In the genomic region with DNA sequence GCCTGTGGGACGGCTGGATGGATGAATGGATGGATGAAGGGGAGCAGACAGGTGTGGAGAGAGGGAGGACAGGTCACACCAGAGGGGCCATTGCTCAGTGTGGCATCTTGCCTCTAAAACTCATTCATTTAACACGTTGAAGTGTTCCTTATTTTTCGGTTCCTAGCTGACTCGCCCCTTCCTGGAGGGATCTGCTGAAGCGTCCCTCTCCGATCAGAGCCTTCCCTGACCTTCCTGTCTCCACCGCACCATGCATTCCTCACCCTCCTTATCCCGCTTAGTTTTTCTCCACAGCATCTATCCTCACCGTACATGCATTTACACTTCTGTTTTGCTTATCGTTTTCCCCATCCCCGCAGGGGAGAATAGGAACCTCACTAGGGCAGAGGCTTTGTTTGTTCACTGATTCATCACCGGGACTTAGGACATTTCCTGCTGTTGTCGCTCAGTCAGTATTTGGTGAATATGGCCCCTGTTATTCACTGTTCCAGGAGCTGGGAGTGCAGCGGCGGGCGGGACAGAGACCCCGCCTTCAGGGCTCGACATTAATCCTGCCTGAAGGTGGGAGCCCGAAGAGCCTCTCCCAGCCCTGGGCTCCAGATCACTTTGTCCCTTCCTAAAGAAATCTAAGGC, we compare ENCODE assay signal across 7 cellular contexts.
DNase-seq lines count a peak whose midpoint lies in the region; ATAC-seq and TF ChIP-seq lines count a peak whose summit lies in the region.

No MANE protein-coding gene starts in this region.

- peak overlapping the region; percentile 63; the same call in 1 of the 2 replicates for H3K9ac ChIP-seq in OCI-LY1 (ENCODE audit: low read length)
- H3K9ac ChIP-seq in mucosa of stomach (ENCODE audit: low read length) = peak overlapping the region; percentile 94

- no peaks in the 10 kb centered on the region for H3K36me3 ChIP-seq in OCI-LY1 (ENCODE audit: insufficient read depth, low read length)
- no peaks in the 10 kb centered on the region for H3K36me3 ChIP-seq in mucosa of stomach (ENCODE audit: control insufficient read depth, insufficient read depth, low read length)

- peak overlapping the region; percentile 68 for H3K4me2 ChIP-seq in OCI-LY1 (ENCODE audit: low read length)

- H4K20me1 ChIP-seq in OCI-LY1 (ENCODE audit: insufficient read depth, low read length) = no peaks in the 10 kb centered on the region

- H3K4me3 ChIP-seq in OCI-LY1 (ENCODE audit: low read depth, low read length, poor library complexity, severe bottlenecking) (peak overlapping the region; percentile 63), coronary artery (peak overlapping the region; percentile 81), mucosa of stomach (ENCODE audit: low read length) (peak overlapping the region; percentile 83)

- peak; percentile 13 for ATAC-seq in GM18861 (IDR thresholded peaks at IDR 0.05; ENCODE audit: unreplicated experiment)
- ATAC-seq in HG02798 (IDR thresholded peaks at IDR 0.05; ENCODE audit: poor library complexity, unreplicated experiment) = peak; percentile 22

- H3K27ac ChIP-seq in OCI-LY1 (ENCODE audit: low read depth, low read length, poor library complexity, severe bottlenecking) (no peak overlapping the region), coronary artery (peak overlapping the region; percentile 77 to 92)

- no peaks in the 10 kb centered on the region for H3K9me3 ChIP-seq in OCI-LY1 (ENCODE audit: low read length)
- no peaks in the 10 kb centered on the region for H3K9me3 ChIP-seq in mucosa of stomach (ENCODE audit: control insufficient read depth, low read length)

- no peaks in the 10 kb centered on the region for H3K9me2 ChIP-seq in OCI-LY1 (ENCODE audit: low read depth, low read length)

- H3K4me1 ChIP-seq in OCI-LY1 (ENCODE audit: insufficient read depth, low read length, severe bottlenecking) (peaks cover 5% of the 10 kb centered on the region), mucosa of stomach (ENCODE audit: control insufficient read depth, insufficient read depth, low read length) (peaks cover 5% of the 10 kb centered on the region)

- H3K27me3 ChIP-seq in OCI-LY1 (ENCODE audit: insufficient read depth, low read length) (no peaks in the 10 kb centered on the region; the same call in 1 of the 2 replicates), mucosa of stomach (ENCODE audit: control insufficient read depth, insufficient read depth, low read length) (no peaks in the 10 kb centered on the region)

- DNase-seq in coronary artery (ENCODE audit: low spot score) = no peak
- no peak for DNase-seq in T1000 (lab: John Stamatoyannopoulos, UW)
- no peak for DNase-seq in head of caudate nucleus

- H2AFZ ChIP-seq in OCI-LY1 (ENCODE audit: low read length) = 0 out of 2 replicates have a peak overlapping the region, but pooled peaks have one; percentile 40

- H3K79me2 ChIP-seq in OCI-LY1 (ENCODE audit: insufficient read depth, low read length) = no peaks in the 10 kb centered on the region

- TF ChIP-seq CTCF in OCI-LY1 (IDR thresholded peaks at IDR 0.05; ENCODE audit: low read length) (no peak), coronary artery (IDR thresholded peaks at IDR 0.05) (no peak)

- intact Hi-C loops in head of caudate nucleus (cut with DNase I) = loop anchor here (1.0 to 10.0 kb wide), 4 partner anchors 80 to 321 kb away; partner anchors contain the start of genes CEP70, FAIM and PIK3CB

- no peaks in the 10 kb centered on the region for H3F3A ChIP-seq in OCI-LY1 (ENCODE audit: insufficient read depth, low read length)
